23 cellular contexts compared by ENCODE assay signal in genomic region chr13:63909726-63910125, GRCh38.
DNase-seq lines count a peak whose midpoint lies in the region; ATAC-seq, FAIRE-seq and TF ChIP-seq lines count a peak whose summit lies in the region.
"Had no signal": no experiment of that assay in that cellular context is flagged by ENCODE, and none has a peak within 500 bp of the region (broad histone marks: within the 10 kb centered on the region; RNA-seq: fewer than 3 reads in every experiment).

No MANE protein-coding gene starts in this region.

- intact Hi-C loops in K562 (cut with micrococcal nuclease), result no loop called here

- FAIRE-seq in A204.1 (lab: Jason Lieb, UNC) (peak; percentile 19), K562 (lab: Jason Lieb, UNC) (no peak), frontal cortex (lab: Jason Lieb, UNC) (peak; percentile 43)
- FAIRE-seq: GM12878, GM19239, H54 had no signal

- H3K27me3 ChIP-seq in ACC112 (ENCODE audit: insufficient read depth, low read length) (no peaks in the 10 kb centered on the region), K562 (ENCODE audit: control insufficient read depth in 2 of 2, insufficient read depth in 2 of 2, low read length in 2 of 2) (no peaks in the 10 kb centered on the region), suprapubic skin (no peaks in the 10 kb centered on the region)
- no peaks in the 10 kb centered on the region for H3K27me3 ChIP-seq in effector memory CD4-positive, alpha-beta T cell (replicated peaks; ENCODE audit: control insufficient read depth, insufficient read depth, low read length, poor library complexity, severe bottlenecking)

- H4K20me1 ChIP-seq in K562 (replicated peaks; ENCODE audit: control insufficient read depth, insufficient read depth, low read length), result no peaks in the 10 kb centered on the region

- DNase-seq in K562 (ENCODE audit: extremely low read depth in 1 of 4, low spot score in 3 of 4), result no peak
- DNase-seq in frontal cortex (ENCODE audit: low spot score in 2 of 2), result no peak
- DNase-seq in effector memory CD4-positive, alpha-beta T cell, result no peak
- DNase-seq in activated gamma-delta T cell (lab: John Stamatoyannopoulos, UW), result no peak
- DNase-seq in suprapubic skin (ENCODE audit: low spot score in 2 of 2), result no peak
- DNase-seq: 8988T; ACHN; C1 segment of cervical spinal cord; Caco-2; CD4-positive, CD25-positive, alpha-beta regulatory T cell; CD8-positive, alpha-beta T cell; DMS153; DND-41; GDM1; HFFc6 had no signal

- H3K4me3 ChIP-seq in ACC112 (ENCODE audit: low read depth, low read length) (no peak overlapping the region), K562 (no peak overlapping the region), suprapubic skin (no peak overlapping the region)
- no peak overlapping the region for H3K4me3 ChIP-seq in effector memory CD4-positive, alpha-beta T cell (ENCODE audit: insufficient read depth, low read depth, low read length, poor library complexity, severe bottlenecking)
- H3K4me3 ChIP-seq: GM12878, GM23338, HAP-1 had no signal

- H3K9me3 ChIP-seq in K562 (replicated peaks; ENCODE audit: control insufficient read depth, insufficient read depth, low read depth, low read length) (no peaks in the 10 kb centered on the region), suprapubic skin (no peaks in the 10 kb centered on the region)
- no peaks in the 10 kb centered on the region for H3K9me3 ChIP-seq in effector memory CD4-positive, alpha-beta T cell (ENCODE audit: control insufficient read depth, low read length)
- H3K9me3 ChIP-seq: Caco-2, HAP-1 had no signal

- no peaks in the 10 kb centered on the region for H3K9me1 ChIP-seq in K562 (ENCODE audit: control insufficient read depth, insufficient read depth, low read length)

- BruUV-seq in K562 (replicated peaks; lab: Mats Ljungman, UMichigan), result no TSS peak

- no peaks in the 10 kb centered on the region for H3K36me3 ChIP-seq in ACC112 (ENCODE audit: insufficient read depth, low read length)
- no peaks in the 10 kb centered on the region for H3K36me3 ChIP-seq in K562 (ENCODE audit: control insufficient read depth, insufficient read depth, low read length)
- no peaks in the 10 kb centered on the region for H3K36me3 ChIP-seq in effector memory CD4-positive, alpha-beta T cell (ENCODE audit: control insufficient read depth, insufficient read depth, low read length)
- H3K36me3 ChIP-seq in suprapubic skin, result no peaks in the 10 kb centered on the region
- H3K36me3 ChIP-seq: HAP-1 had no signal

- POLR2A ChIA-PET in K562 (lab: Yijun Ruan, JAX), result no interaction called here

- no peak overlapping the region for H3K4me2 ChIP-seq in K562 (ENCODE audit: insufficient read depth, low read length)
- H3K4me2 ChIP-seq: GM23338 had no signal

- in situ Hi-C loops in K562 (cut with MboI), result no loop called here

- no peaks in the 10 kb centered on the region for H3K79me2 ChIP-seq in ACC112 (ENCODE audit: control insufficient read depth, insufficient read depth, low read length, unreplicated experiment)
- H3K79me2 ChIP-seq in K562 (ENCODE audit: control insufficient read depth, insufficient read depth, low read length), result no peaks in the 10 kb centered on the region

- ATAC-seq in K562 (no peak), GM21515 (IDR thresholded peaks at IDR 0.05; ENCODE audit: unreplicated experiment) (no peak)
- ATAC-seq: CD8-positive, alpha-beta T cell; GM12878 had no signal

- H3K4me1 ChIP-seq in ACC112 (ENCODE audit: control insufficient read depth, insufficient read depth, low read length, unreplicated experiment), result no peaks in the 10 kb centered on the region
- no peaks in the 10 kb centered on the region for H3K4me1 ChIP-seq in K562 (replicated peaks in 1 of 2; ENCODE audit: control insufficient read depth in 2 of 2, insufficient read depth in 2 of 2, low read length in 2 of 2)
- no peaks in the 10 kb centered on the region for H3K4me1 ChIP-seq in effector memory CD4-positive, alpha-beta T cell (ENCODE audit: control insufficient read depth, insufficient read depth, low read length, poor library complexity, severe bottlenecking)
- no peaks in the 10 kb centered on the region for H3K4me1 ChIP-seq in suprapubic skin
- H3K4me1 ChIP-seq: Caco-2 had no signal

- no peak overlapping the region for H3K9ac ChIP-seq in K562 (ENCODE audit: insufficient read depth in 1 of 2, low read depth in 2 of 2, low read length in 2 of 2)

- WGBS in K562 (ENCODE audit: insufficient coverage, low coverage, missing lambda C conversion rate), result 4% methylated on average over 4 of the region's 4 CpGs
- 89% methylated on average over 4 of the region's 4 CpGs for WGBS in suprapubic skin

- no peak overlapping the region for H3K27ac ChIP-seq in ACC112 (ENCODE audit: low read depth, low read length)
- no peak overlapping the region for H3K27ac ChIP-seq in K562 (ENCODE audit: extremely low read depth, low read depth, low read length)
- H3K27ac ChIP-seq in effector memory CD4-positive, alpha-beta T cell (ENCODE audit: insufficient read depth, low read length, poor library complexity, severe bottlenecking), result no peak overlapping the region
- no peak overlapping the region for H3K27ac ChIP-seq in suprapubic skin

- CTCF ChIA-PET in K562 (lab: Yijun Ruan, JAX; ENCODE audit: low intra/inter-chr PET ratio), result no interaction called here

- H2AFZ ChIP-seq in ACC112 (ENCODE audit: low read length, unreplicated experiment), result peak overlapping the region; percentile 11
- no peak overlapping the region for H2AFZ ChIP-seq in K562 (ENCODE audit: low read depth, low read length)
- H2AFZ ChIP-seq: GM23338 had no signal

- TF ChIP-seq EP300 in K562 (IDR thresholded peaks at IDR 0.05; ENCODE audit: low read length), result no peak
- no peak for TF ChIP-seq EP300 in suprapubic skin (IDR thresholded peaks at IDR 0.05)

- TF ChIP-seq POLR2A in K562 (conservative IDR thresholded peaks at IDR 0.05) (no peak), suprapubic skin (IDR thresholded peaks at IDR 0.05) (no peak)

- no peak for TF ChIP-seq CTCF in K562 (IDR thresholded peaks at IDR 0.05 in 2 of 3, conservative IDR thresholded peaks at IDR 0.05 in 1 of 3; ENCODE audit: insufficient read depth in 2 of 3, low read depth in 1 of 3, low read length in 3 of 3)
- TF ChIP-seq CTCF in suprapubic skin (IDR thresholded peaks at IDR 0.05), result no peak

- TF ChIP-seq RAD21 in K562 (CRISPR knock-in tag; conservative IDR thresholded peaks at IDR 0.05 in 1 of 2, IDR thresholded peaks at IDR 0.05 in 1 of 2), result no peak

TF ChIP-seq in K562, 482 proteins besides CTCF, POLR2A, EP300 and RAD21 (continues in another document):
- TF ChIP-seq E2F4 (CRISPR knock-in tag; IDR thresholded peaks at IDR 0.05; ENCODE audit: low read depth), result no peak
- TF ChIP-seq ZNF23 (CRISPR knock-in tag; IDR thresholded peaks at IDR 0.05), result no peak
- peak; percentile 26; the same call in 1 of the 2 replicates for TF ChIP-seq C11orf30 (IDR thresholded peaks at IDR 0.05; ENCODE audit: low read depth)
- TF ChIP-seq ZNF134 (CRISPR knock-in tag; conservative IDR thresholded peaks at IDR 0.05), result no peak
- TF ChIP-seq ATF7 (IDR thresholded peaks at IDR 0.05), result no peak
- no peak for TF ChIP-seq PRPF4 (IDR thresholded peaks at IDR 0.05; ENCODE audit: insufficient read depth, low read depth, low read length, poor library complexity, severe bottlenecking)
- TF ChIP-seq RCOR1 (IDR thresholded peaks at IDR 0.05; ENCODE audit: borderline replicate concordance in 1 of 2, low read depth in 2 of 2, low read length in 2 of 2), result no peak
- no peak for TF ChIP-seq RERE (CRISPR knock-in tag; IDR thresholded peaks at IDR 0.05; ENCODE audit: borderline replicate concordance)
- TF ChIP-seq GABPB1 (CRISPR knock-in tag; IDR thresholded peaks at IDR 0.05), result no peak
- peak; percentile 73 for TF ChIP-seq ZNF316 (IDR thresholded peaks at IDR 0.05)
